Comparison of ENCODE assay signal across 1 cellular context in the genomic region with DNA sequence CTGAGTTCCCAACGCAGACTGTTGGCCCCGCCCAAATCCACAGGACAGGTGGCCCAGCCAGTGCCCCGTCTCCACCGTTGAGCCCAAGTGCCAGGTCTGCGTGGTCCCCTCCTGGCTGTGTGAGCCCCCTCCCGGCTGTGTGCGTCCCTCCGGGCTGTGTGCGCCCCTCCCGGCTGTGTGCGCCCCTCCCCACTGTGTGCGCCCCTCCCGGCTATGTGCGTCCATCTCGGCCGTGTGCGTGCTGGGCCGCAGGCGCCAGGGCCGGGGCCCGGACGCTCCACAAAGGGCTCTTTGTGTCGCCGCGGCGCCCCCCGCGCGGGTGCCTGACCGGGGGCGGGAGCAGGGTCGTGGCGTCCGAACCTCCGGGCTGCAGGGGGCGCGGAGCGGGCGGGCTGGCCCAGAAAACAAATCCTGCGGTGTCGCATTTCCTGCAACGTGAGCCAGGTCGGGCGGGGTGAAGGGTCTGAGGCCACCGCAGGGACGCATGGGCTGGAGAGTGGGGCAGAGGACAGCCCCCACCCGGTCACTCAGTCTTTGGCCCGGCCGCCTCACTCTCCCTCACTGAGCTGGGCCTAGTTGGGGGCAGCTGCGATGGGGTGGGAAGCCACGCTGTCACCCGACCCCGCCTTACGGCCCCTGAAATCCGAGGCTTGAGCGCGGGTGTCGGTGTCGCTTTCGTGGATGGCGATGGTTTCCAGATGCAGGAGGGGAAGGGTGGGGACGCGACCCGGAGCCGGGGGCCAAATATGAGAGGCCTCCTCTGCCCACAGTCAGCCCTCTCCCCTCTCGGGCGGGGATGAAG.
TF ChIP-seq lines count a peak whose summit lies in the region.

No MANE protein-coding gene starts in this region.

TF ChIP-seq in HepG2, 621 proteins besides CTCF, POLR2A, EP300 and RAD21 (continued from another document and continues in another):
- TF ChIP-seq, protein P1, sequence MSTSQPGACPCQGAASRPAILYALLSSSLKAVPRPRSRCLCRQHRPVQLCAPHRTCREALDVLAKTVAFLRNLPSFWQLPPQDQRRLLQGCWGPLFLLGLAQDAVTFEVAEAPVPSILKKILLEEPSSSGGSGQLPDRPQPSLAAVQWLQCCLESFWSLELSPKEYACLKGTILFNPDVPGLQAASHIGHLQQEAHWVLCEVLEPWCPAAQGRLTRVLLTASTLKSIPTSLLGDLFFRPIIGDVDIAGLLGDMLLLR (CRISPR knock-in tag; IDR thresholded peaks at IDR 0.05) = peak; percentile 16; the same call in 1 of the 2 replicates
- no peak for TF ChIP-seq NCOA5 (CRISPR knock-in tag; IDR thresholded peaks at IDR 0.05)
- TF ChIP-seq TP53 (CRISPR knock-in tag; conservative IDR thresholded peaks at IDR 0.05) = no peak
- no peak for TF ChIP-seq ZNF33A (CRISPR knock-in tag; IDR thresholded peaks at IDR 0.05; ENCODE audit: borderline replicate concordance)
- TF ChIP-seq ETV5 (CRISPR knock-in tag; IDR thresholded peaks at IDR 0.05; ENCODE audit: borderline replicate concordance) = peak; percentile 86
- peak; percentile 73 for TF ChIP-seq DMAP1 (CRISPR knock-in tag; IDR thresholded peaks at IDR 0.05)
- TF ChIP-seq RBM39 (IDR thresholded peaks at IDR 0.05; ENCODE audit: low read depth, low read length, poor library complexity, severe bottlenecking) = peak; percentile 31
- TF ChIP-seq, protein P2, sequence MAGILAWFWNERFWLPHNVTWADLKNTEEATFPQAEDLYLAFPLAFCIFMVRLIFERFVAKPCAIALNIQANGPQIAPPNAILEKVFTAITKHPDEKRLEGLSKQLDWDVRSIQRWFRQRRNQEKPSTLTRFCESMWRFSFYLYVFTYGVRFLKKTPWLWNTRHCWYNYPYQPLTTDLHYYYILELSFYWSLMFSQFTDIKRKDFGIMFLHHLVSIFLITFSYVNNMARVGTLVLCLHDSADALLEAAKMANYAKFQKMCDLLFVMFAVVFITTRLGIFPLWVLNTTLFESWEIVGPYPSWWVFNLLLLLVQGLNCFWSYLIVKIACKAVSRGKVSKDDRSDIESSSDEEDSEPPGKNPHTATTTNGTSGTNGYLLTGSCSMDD (CRISPR knock-in tag; IDR thresholded peaks at IDR 0.05) = no peak
- TF ChIP-seq HDAC6 (IDR thresholded peaks at IDR 0.05; ENCODE audit: low read depth, low read length) = no peak
- TF ChIP-seq KMT2A (CRISPR knock-in tag; IDR thresholded peaks at IDR 0.05) = no peak; the same call in 1 of the 2 replicates
- TF ChIP-seq TAF15 (IDR thresholded peaks at IDR 0.05; ENCODE audit: low read depth, low read length, poor library complexity, severe bottlenecking) = peak; percentile 35
- TF ChIP-seq NR2F2 (IDR thresholded peaks at IDR 0.05; ENCODE audit: borderline replicate concordance, low read depth) = no peak
- TF ChIP-seq, protein P3, sequence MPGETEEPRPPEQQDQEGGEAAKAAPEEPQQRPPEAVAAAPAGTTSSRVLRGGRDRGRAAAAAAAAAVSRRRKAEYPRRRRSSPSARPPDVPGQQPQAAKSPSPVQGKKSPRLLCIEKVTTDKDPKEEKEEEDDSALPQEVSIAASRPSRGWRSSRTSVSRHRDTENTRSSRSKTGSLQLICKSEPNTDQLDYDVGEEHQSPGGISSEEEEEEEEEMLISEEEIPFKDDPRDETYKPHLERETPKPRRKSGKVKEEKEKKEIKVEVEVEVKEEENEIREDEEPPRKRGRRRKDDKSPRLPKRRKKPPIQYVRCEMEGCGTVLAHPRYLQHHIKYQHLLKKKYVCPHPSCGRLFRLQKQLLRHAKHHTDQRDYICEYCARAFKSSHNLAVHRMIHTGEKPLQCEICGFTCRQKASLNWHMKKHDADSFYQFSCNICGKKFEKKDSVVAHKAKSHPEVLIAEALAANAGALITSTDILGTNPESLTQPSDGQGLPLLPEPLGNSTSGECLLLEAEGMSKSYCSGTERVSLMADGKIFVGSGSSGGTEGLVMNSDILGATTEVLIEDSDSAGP (CRISPR knock-in tag; IDR thresholded peaks at IDR 0.05; ENCODE audit: borderline replicate concordance) = peak; percentile 92; the same call in 1 of the 2 replicates
- TF ChIP-seq ZSCAN21 (CRISPR knock-in tag; IDR thresholded peaks at IDR 0.05; ENCODE audit: borderline replicate concordance) = no peak
- TF ChIP-seq, protein P4, sequence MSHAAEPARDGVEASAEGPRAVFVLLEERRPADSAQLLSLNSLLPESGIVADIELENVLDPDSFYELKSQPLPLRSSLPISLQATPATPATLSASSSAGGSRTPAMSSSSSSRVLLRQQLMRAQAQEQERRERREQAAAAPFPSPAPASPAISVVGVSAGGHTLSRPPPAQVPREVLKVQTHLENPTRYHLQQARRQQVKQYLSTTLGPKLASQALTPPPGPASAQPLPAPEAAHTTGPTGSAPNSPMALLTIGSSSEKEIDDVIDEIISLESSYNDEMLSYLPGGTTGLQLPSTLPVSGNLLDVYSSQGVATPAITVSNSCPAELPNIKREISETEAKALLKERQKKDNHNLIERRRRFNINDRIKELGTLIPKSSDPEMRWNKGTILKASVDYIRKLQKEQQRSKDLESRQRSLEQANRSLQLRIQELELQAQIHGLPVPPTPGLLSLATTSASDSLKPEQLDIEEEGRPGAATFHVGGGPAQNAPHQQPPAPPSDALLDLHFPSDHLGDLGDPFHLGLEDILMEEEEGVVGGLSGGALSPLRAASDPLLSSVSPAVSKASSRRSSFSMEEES (CRISPR knock-in tag; IDR thresholded peaks at IDR 0.05) = peak; percentile 23; the same call in 1 of the 2 replicates
- no peak for TF ChIP-seq ZNF782 (CRISPR knock-in tag; IDR thresholded peaks at IDR 0.05; ENCODE audit: borderline replicate concordance)
- no peak for TF ChIP-seq RBAK (CRISPR knock-in tag; IDR thresholded peaks at IDR 0.05)
- TF ChIP-seq, protein P5, sequence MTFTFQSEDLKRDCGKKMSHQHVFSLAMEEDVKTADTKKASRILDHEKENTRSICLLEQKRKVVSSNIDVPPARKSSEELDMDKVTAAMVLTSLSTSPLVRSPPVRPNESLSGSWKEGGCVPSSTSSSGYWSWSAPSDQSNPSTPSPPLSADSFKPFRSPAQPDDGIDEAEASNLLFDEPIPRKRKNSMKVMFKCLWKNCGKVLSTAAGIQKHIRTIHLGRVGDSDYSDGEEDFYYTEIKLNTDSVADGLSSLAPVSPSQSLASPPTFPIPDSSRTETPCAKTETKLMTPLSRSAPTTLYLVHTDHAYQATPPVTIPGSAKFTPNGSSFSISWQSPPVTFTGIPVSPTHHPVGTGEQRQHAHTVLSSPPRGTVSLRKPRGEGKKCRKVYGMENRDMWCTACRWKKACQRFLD (CRISPR knock-in tag; IDR thresholded peaks at IDR 0.05; ENCODE audit: borderline replicate concordance) = peak; percentile 2; the same call in 1 of the 2 replicates
- peak; percentile 85 for TF ChIP-seq ZNF766 (CRISPR knock-in tag; IDR thresholded peaks at IDR 0.05; ENCODE audit: borderline replicate concordance)
- TF ChIP-seq, protein P6, sequence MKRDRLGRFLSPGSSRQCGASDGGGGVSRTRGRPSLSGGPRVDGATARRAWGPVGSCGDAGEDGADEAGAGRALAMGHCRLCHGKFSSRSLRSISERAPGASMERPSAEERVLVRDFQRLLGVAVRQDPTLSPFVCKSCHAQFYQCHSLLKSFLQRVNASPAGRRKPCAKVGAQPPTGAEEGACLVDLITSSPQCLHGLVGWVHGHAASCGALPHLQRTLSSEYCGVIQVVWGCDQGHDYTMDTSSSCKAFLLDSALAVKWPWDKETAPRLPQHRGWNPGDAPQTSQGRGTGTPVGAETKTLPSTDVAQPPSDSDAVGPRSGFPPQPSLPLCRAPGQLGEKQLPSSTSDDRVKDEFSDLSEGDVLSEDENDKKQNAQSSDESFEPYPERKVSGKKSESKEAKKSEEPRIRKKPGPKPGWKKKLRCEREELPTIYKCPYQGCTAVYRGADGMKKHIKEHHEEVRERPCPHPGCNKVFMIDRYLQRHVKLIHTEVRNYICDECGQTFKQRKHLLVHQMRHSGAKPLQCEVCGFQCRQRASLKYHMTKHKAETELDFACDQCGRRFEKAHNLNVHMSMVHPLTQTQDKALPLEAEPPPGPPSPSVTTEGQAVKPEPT (CRISPR knock-in tag; IDR thresholded peaks at IDR 0.05; ENCODE audit: low read depth) = no peak
- TF ChIP-seq, protein P7, sequence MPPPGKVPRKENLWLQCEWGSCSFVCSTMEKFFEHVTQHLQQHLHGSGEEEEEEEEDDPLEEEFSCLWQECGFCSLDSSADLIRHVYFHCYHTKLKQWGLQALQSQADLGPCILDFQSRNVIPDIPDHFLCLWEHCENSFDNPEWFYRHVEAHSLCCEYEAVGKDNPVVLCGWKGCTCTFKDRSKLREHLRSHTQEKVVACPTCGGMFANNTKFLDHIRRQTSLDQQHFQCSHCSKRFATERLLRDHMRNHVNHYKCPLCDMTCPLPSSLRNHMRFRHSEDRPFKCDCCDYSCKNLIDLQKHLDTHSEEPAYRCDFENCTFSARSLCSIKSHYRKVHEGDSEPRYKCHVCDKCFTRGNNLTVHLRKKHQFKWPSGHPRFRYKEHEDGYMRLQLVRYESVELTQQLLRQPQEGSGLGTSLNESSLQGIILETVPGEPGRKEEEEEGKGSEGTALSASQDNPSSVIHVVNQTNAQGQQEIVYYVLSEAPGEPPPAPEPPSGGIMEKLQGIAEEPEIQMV (CRISPR knock-in tag; IDR thresholded peaks at IDR 0.05; ENCODE audit: low read depth) = peak; percentile 59
- TF ChIP-seq SNAI1 (CRISPR knock-in tag; IDR thresholded peaks at IDR 0.05; ENCODE audit: borderline replicate concordance) = peak; percentile 61; the same call in 1 of the 2 replicates
- no peak for TF ChIP-seq SMC3 (IDR thresholded peaks at IDR 0.05; ENCODE audit: low read length)
- peak; percentile 90 for TF ChIP-seq SALL1 (CRISPR knock-in tag; IDR thresholded peaks at IDR 0.05)
- 0 out of 2 replicates have a peak, but pooled peaks have one; percentile 15 for TF ChIP-seq ZKSCAN8 (CRISPR knock-in tag; IDR thresholded peaks at IDR 0.05; ENCODE audit: borderline replicate concordance)
- TF ChIP-seq, protein P8, sequence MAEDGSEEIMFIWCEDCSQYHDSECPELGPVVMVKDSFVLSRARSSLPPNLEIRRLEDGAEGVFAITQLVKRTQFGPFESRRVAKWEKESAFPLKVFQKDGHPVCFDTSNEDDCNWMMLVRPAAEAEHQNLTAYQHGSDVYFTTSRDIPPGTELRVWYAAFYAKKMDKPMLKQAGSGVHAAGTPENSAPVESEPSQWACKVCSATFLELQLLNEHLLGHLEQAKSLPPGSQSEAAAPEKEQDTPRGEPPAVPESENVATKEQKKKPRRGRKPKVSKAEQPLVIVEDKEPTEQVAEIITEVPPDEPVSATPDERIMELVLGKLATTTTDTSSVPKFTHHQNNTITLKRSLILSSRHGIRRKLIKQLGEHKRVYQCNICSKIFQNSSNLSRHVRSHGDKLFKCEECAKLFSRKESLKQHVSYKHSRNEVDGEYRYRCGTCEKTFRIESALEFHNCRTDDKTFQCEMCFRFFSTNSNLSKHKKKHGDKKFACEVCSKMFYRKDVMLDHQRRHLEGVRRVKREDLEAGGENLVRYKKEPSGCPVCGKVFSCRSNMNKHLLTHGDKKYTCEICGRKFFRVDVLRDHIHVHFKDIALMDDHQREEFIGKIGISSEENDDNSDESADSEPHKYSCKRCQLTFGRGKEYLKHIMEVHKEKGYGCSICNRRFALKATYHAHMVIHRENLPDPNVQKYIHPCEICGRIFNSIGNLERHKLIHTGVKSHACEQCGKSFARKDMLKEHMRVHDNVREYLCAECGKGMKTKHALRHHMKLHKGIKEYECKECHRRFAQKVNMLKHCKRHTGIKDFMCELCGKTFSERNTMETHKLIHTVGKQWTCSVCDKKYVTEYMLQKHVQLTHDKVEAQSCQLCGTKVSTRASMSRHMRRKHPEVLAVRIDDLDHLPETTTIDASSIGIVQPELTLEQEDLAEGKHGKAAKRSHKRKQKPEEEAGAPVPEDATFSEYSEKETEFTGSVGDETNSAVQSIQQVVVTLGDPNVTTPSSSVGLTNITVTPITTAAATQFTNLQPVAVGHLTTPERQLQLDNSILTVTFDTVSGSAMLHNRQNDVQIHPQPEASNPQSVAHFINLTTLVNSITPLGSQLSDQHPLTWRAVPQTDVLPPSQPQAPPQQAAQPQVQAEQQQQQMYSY (CRISPR knock-in tag; IDR thresholded peaks at IDR 0.05) = peak; percentile 37; the same call in 1 of the 2 replicates
- peak; percentile 89 for TF ChIP-seq HOXA3 (CRISPR knock-in tag; IDR thresholded peaks at IDR 0.05)
- TF ChIP-seq REL (CRISPR knock-in tag; conservative IDR thresholded peaks at IDR 0.05) = 0 out of 2 replicates have a peak, but pooled peaks have one; percentile 27
- TF ChIP-seq ZNF615 (CRISPR knock-in tag; IDR thresholded peaks at IDR 0.05; ENCODE audit: borderline replicate concordance) = no peak; the same call in 1 of the 2 replicates
- peak; percentile 73; the same call in 1 of the 2 replicates for TF ChIP-seq SOX5 (CRISPR knock-in tag; IDR thresholded peaks at IDR 0.05; ENCODE audit: borderline replicate concordance)
- peak; percentile 45; the same call in 1 of the 2 replicates for TF ChIP-seq DR1 (CRISPR knock-in tag; IDR thresholded peaks at IDR 0.05)
- TF ChIP-seq, protein P9, sequence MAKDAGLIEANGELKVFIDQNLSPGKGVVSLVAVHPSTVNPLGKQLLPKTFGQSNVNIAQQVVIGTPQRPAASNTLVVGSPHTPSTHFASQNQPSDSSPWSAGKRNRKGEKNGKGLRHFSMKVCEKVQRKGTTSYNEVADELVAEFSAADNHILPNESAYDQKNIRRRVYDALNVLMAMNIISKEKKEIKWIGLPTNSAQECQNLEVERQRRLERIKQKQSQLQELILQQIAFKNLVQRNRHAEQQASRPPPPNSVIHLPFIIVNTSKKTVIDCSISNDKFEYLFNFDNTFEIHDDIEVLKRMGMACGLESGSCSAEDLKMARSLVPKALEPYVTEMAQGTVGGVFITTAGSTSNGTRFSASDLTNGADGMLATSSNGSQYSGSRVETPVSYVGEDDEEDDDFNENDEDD (CRISPR knock-in tag; IDR thresholded peaks at IDR 0.05; ENCODE audit: borderline replicate concordance) = no peak
- TF ChIP-seq SAP130 (CRISPR knock-in tag; IDR thresholded peaks at IDR 0.05; ENCODE audit: low read depth) = peak; percentile 83
- TF ChIP-seq MIXL1 (CRISPR knock-in tag; IDR thresholded peaks at IDR 0.05) = peak; percentile 45
- TF ChIP-seq ZNF20 (CRISPR knock-in tag; IDR thresholded peaks at IDR 0.05) = peak; percentile 84; the same call in 1 of the 2 replicates
- TF ChIP-seq ZNF780A (CRISPR knock-in tag; IDR thresholded peaks at IDR 0.05) = no peak
- peak; percentile 61; the same call in 1 of the 2 replicates for TF ChIP-seq ARID2 (CRISPR knock-in tag; IDR thresholded peaks at IDR 0.05; ENCODE audit: borderline replicate concordance)
- TF ChIP-seq, protein P10, sequence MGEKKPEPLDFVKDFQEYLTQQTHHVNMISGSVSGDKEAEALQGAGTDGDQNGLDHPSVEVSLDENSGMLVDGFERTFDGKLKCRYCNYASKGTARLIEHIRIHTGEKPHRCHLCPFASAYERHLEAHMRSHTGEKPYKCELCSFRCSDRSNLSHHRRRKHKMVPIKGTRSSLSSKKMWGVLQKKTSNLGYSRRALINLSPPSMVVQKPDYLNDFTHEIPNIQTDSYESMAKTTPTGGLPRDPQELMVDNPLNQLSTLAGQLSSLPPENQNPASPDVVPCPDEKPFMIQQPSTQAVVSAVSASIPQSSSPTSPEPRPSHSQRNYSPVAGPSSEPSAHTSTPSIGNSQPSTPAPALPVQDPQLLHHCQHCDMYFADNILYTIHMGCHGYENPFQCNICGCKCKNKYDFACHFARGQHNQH (CRISPR knock-in tag; IDR thresholded peaks at IDR 0.05) = peak; percentile 86
- no peak for TF ChIP-seq ATRX (CRISPR knock-in tag; IDR thresholded peaks at IDR 0.05; ENCODE audit: borderline replicate concordance)
